1 cellular context compared by ENCODE assay signal in the genomic region with DNA sequence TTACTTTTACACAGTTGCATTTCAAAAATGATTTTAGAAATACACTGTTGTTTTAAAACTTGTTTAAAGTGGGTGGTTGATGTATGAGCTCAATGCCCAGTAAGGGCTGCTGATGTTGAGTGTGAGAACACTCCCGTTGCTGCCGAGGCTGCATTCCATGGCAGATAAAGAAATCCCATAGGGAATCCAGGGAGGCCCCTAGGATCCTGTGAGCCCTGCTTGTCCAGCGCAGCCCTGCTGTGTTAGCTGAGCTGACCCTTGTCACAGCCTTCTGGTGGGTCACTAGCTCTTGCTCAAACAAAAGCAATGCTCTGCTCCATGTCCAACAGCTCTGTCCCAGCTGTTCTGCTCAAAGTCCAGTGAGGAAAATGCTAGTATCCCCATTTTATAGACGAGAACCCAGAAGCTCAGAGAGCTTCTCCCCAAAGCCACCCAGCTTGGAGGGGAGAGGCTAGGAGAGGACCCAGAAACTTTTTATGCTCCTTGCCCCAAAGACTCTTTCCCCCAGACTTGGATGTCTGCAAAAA.
TF ChIP-seq lines count a peak whose summit lies in the region.

No MANE protein-coding gene starts in this region.

TF ChIP-seq in HEK293T, 16 proteins besides CTCF, POLR2A, EP300 and RAD21 (continued from another document):
- no peak for TF ChIP-seq ELF4 (IDR thresholded peaks at IDR 0.05)
- TF ChIP-seq CTBP1 (IDR thresholded peaks at IDR 0.05; ENCODE audit: borderline replicate concordance) = no peak
- no peak for TF ChIP-seq FOXM1 (IDR thresholded peaks at IDR 0.05; ENCODE audit: borderline replicate concordance)
- TF ChIP-seq SP1 (IDR thresholded peaks at IDR 0.05) = no peak
- TF ChIP-seq TARDBP (IDR thresholded peaks at IDR 0.05) = no peak
- no peak for TF ChIP-seq SUZ12 (IDR thresholded peaks at IDR 0.05)
- TF ChIP-seq, protein P1, sequence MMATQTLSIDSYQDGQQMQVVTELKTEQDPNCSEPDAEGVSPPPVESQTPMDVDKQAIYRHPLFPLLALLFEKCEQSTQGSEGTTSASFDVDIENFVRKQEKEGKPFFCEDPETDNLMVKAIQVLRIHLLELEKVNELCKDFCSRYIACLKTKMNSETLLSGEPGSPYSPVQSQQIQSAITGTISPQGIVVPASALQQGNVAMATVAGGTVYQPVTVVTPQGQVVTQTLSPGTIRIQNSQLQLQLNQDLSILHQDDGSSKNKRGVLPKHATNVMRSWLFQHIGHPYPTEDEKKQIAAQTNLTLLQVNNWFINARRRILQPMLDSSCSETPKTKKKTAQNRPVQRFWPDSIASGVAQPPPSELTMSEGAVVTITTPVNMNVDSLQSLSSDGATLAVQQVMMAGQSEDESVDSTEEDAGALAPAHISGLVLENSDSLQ (IDR thresholded peaks at IDR 0.05) = no peak
- TF ChIP-seq ZNF384 (IDR thresholded peaks at IDR 0.05) = no peak
- no peak for TF ChIP-seq FOXK2 (IDR thresholded peaks at IDR 0.05)
